Comparison of ENCODE assay signal across 14 cellular contexts in the genomic region with DNA sequence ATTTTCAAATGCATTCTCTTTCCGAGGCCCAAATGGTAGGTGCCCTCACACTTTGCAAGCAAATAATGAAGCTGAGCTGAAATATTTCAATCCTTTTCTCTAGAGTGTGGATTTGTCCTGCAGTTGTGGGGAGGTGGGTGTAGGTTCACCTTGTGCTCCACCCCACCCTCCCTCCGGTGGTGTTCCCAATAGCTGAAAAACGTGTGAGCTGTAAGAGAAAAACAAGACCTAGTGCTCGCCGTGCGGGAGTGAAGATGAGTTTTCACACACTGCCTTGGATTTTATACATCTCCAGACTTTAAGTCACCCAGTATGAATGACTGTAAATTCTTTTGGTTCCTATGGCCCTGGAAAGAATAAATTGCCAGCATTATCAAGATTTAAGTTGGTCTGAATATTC. TPM values are rescaled to one million over a fixed set of nuclear protein-coding genes. Genes with fewer than 3 reads are reported as not detected.
DNase-seq lines count a peak whose midpoint lies in the region; ATAC-seq and TF ChIP-seq lines count a peak whose summit lies in the region.
"Had no signal": no experiment of that assay in that cellular context is flagged by ENCODE, and none has a peak within 500 bp of the region (broad histone marks: within the 10 kb centered on the region; RNA-seq: fewer than 3 reads in every experiment).

No MANE protein-coding gene starts in this region.

- H3K9me3 ChIP-seq in ES-I3 (ENCODE audit: control insufficient read depth, insufficient read depth, low read length) (no peaks in the 10 kb centered on the region), ectodermal cell (ENCODE audit: control insufficient read depth, low read length) (no peaks in the 10 kb centered on the region)
- H3K9me3 ChIP-seq: Caco-2, colonic mucosa had no signal

- H3K9ac ChIP-seq in ES-I3 (ENCODE audit: low read depth, low read length): peak overlapping the region; percentile 82

- H3K4me3 ChIP-seq in ectodermal cell (ENCODE audit: insufficient read depth, low read depth, low read length): peak overlapping the region; percentile 98
- H3K4me3 ChIP-seq: colonic mucosa had no signal

- peaks cover 19% of the 10 kb centered on the region for H3K36me3 Mint-ChIP-seq in neural crest cell (ENCODE audit: low read depth)

- H3K9me3 Mint-ChIP-seq in neural crest cell: no peaks in the 10 kb centered on the region
- H3K9me3 Mint-ChIP-seq: T-helper 1 cell treated with Interleukin-12 subunit alpha and Interleukin-12 subunit beta and Interleukin-4 antibody, amounts not matched to agents 30 μg/mL and 1 μg/mL, for 36 hours had no signal

- peak overlapping the region; percentile 98 for H3K27ac ChIP-seq in ectodermal cell (ENCODE audit: insufficient read depth, low read depth, low read length, poor library complexity, severe bottlenecking)
- H3K27ac ChIP-seq: colonic mucosa had no signal

- peak; percentile 52 for DNase-seq in NCI-H2227 (lab: John Stamatoyannopoulos, UW; ENCODE audit: unreplicated experiment)
- peak; percentile 9 for DNase-seq in neural crest cell (ENCODE audit: low read depth, low spot score)
- DNase-seq in stimulated activated CD4-positive, alpha-beta T cell treated with anti-CD3 and anti-CD28 coated beads, Interleukin-2, amount 100 ng/mL, for 48 hours: no peak
- DNase-seq: activated CD4-positive, alpha-beta T cell treated with anti-CD3 and anti-CD28 coated beads, Interleukin-2, amount 50 U/mL, for 4 hours; activated gamma-delta T cell treated with Interleukin-2 at 50 U/mL for 16 hours; Caco-2; colonic mucosa had no signal

- H3K36me3 ChIP-seq in ES-I3 (ENCODE audit: insufficient read depth, low read length) (no peaks in the 10 kb centered on the region), ectodermal cell (ENCODE audit: control insufficient read depth, insufficient read depth, low read length) (peaks cover 2% of the 10 kb centered on the region)
- H3K36me3 ChIP-seq: colonic mucosa had no signal

- H3K27me3 ChIP-seq in ectodermal cell (ENCODE audit: control insufficient read depth, insufficient read depth, low read length, poor library complexity, severe bottlenecking): no peaks in the 10 kb centered on the region

- peak overlapping the region; percentile 96 for H3K4me3 Mint-ChIP-seq in neural crest cell

- no peak for ATAC-seq in GM21367 (IDR thresholded peaks at IDR 0.05; ENCODE audit: unreplicated experiment)
- no peak for ATAC-seq in GM19023 (IDR thresholded peaks at IDR 0.05; ENCODE audit: unreplicated experiment)

- peak overlapping the region; percentile 99 for H3K27ac Mint-ChIP-seq in neural crest cell (ENCODE audit: unreplicated experiment)

- TF ChIP-seq CTCF in neural crest cell (conservative IDR thresholded peaks at IDR 0.05): no peak

- H3K27me3 Mint-ChIP-seq in neural crest cell (ENCODE audit: low read depth): peaks cover 17% of the 10 kb centered on the region

- no peaks in the 10 kb centered on the region for H3K4me1 ChIP-seq in ES-I3 (ENCODE audit: insufficient read depth, low read length)
- H3K4me1 ChIP-seq in ectodermal cell (ENCODE audit: control insufficient read depth, insufficient read depth, low read length): peaks cover 6% of the 10 kb centered on the region
- H3K4me1 ChIP-seq: Caco-2, colonic mucosa had no signal

- 0 to 4% methylated on average over 6 of the region's 6 CpGs for WGBS in ectodermal cell, 2 experiments

- H3K4me1 Mint-ChIP-seq in neural crest cell: peaks cover 34% of the 10 kb centered on the region

RNA-seq across cellular contexts. Expression of a gene that starts 2.0 kb away (rescaled TPM):
- 121 TPM for polyA plus RNA-seq in ectodermal cell (2013, experiment 1 of 4)
- 127 TPM for polyA plus RNA-seq in ectodermal cell (2013, experiment 2 of 4)
- polyA plus RNA-seq in ectodermal cell (2013, experiment 3 of 4): 81.4 TPM
- polyA plus RNA-seq in ectodermal cell (2013, experiment 4 of 4): 87.8 TPM
- 197 and 201 TPM in 2 replicates for total RNA-seq in neural crest cell
- total RNA-seq: Caco-2, HT1080 had no signal
- polyA plus RNA-seq: keratinocyte had no signal

Comparison
In these comparisons a context has a peak if more than half of its experiments do, and no peak if none do; other contexts are left out.
1. DNase-seq: peak in NCI-H2227 (single experiment) and neural crest cell (single experiment); none in stimulated activated CD4-positive, alpha-beta T cell treated with anti-CD3 and anti-CD28 coated beads, Interleukin-2, amount 100 ng/mL, for 48 hours (0 of 2).